In genomic region chr20:37406010-37406998, GRCh38 we compare ENCODE assay signal across 1 cellular context.
TF ChIP-seq lines count a peak whose summit lies in the region.

No MANE protein-coding gene starts in this region.

TF ChIP-seq in K562, 482 proteins besides CTCF, POLR2A, EP300 and RAD21 (continued from another document and continues in another):
- no peak for TF ChIP-seq CHAMP1 (IDR thresholded peaks at IDR 0.05)
- TF ChIP-seq PRPF4 (IDR thresholded peaks at IDR 0.05; ENCODE audit: insufficient read depth, low read depth, low read length, poor library complexity, severe bottlenecking) = no peak
- no peak for TF ChIP-seq PPARD (CRISPR knock-in tag; IDR thresholded peaks at IDR 0.05)
- no peak for TF ChIP-seq NR4A1 (CRISPR knock-in tag; IDR thresholded peaks at IDR 0.05)
- no peak for TF ChIP-seq NR4A1 (tag; IDR thresholded peaks at IDR 0.05)
- TF ChIP-seq, protein P1, sequence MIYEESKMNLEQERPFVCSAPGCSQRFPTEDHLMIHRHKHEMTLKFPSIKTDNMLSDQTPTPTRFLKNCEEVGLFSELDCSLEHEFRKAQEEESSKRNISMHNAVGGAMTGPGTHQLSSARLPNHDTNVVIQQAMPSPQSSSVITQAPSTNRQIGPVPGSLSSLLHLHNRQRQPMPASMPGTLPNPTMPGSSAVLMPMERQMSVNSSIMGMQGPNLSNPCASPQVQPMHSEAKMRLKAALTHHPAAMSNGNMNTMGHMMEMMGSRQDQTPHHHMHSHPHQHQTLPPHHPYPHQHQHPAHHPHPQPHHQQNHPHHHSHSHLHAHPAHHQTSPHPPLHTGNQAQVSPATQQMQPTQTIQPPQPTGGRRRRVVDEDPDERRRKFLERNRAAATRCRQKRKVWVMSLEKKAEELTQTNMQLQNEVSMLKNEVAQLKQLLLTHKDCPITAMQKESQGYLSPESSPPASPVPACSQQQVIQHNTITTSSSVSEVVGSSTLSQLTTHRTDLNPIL (CRISPR knock-in tag; IDR thresholded peaks at IDR 0.05) = no peak
- TF ChIP-seq VEZF1 (CRISPR knock-in tag; IDR thresholded peaks at IDR 0.05) = no peak
- TF ChIP-seq, protein P2, sequence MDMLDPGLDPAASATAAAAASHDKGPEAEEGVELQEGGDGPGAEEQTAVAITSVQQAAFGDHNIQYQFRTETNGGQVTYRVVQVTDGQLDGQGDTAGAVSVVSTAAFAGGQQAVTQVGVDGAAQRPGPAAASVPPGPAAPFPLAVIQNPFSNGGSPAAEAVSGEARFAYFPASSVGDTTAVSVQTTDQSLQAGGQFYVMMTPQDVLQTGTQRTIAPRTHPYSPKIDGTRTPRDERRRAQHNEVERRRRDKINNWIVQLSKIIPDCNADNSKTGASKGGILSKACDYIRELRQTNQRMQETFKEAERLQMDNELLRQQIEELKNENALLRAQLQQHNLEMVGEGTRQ (CRISPR knock-in tag; IDR thresholded peaks at IDR 0.05) = no peak
- TF ChIP-seq, protein P3, sequence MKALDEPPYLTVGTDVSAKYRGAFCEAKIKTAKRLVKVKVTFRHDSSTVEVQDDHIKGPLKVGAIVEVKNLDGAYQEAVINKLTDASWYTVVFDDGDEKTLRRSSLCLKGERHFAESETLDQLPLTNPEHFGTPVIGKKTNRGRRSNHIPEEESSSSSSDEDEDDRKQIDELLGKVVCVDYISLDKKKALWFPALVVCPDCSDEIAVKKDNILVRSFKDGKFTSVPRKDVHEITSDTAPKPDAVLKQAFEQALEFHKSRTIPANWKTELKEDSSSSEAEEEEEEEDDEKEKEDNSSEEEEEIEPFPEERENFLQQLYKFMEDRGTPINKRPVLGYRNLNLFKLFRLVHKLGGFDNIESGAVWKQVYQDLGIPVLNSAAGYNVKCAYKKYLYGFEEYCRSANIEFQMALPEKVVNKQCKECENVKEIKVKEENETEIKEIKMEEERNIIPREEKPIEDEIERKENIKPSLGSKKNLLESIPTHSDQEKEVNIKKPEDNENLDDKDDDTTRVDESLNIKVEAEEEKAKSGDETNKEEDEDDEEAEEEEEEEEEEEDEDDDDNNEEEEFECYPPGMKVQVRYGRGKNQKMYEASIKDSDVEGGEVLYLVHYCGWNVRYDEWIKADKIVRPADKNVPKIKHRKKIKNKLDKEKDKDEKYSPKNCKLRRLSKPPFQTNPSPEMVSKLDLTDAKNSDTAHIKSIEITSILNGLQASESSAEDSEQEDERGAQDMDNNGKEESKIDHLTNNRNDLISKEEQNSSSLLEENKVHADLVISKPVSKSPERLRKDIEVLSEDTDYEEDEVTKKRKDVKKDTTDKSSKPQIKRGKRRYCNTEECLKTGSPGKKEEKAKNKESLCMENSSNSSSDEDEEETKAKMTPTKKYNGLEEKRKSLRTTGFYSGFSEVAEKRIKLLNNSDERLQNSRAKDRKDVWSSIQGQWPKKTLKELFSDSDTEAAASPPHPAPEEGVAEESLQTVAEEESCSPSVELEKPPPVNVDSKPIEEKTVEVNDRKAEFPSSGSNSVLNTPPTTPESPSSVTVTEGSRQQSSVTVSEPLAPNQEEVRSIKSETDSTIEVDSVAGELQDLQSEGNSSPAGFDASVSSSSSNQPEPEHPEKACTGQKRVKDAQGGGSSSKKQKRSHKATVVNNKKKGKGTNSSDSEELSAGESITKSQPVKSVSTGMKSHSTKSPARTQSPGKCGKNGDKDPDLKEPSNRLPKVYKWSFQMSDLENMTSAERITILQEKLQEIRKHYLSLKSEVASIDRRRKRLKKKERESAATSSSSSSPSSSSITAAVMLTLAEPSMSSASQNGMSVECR (CRISPR knock-in tag; IDR thresholded peaks at IDR 0.05) = peak; percentile 61
- TF ChIP-seq SNRNP70 (optimal IDR thresholded peaks at IDR 0.05; ENCODE audit: low read depth, low read length) = no peak
- peak; percentile 73; the same call in 1 of the 2 replicates for TF ChIP-seq EP400 (IDR thresholded peaks at IDR 0.05)
- TF ChIP-seq ESRRA (IDR thresholded peaks at IDR 0.05; ENCODE audit: borderline replicate concordance, low read depth) = no peak
- TF ChIP-seq CBFA2T2 (conservative IDR thresholded peaks at IDR 0.05) = no peak
- TF ChIP-seq ZNF354B (CRISPR knock-in tag; IDR thresholded peaks at IDR 0.05) = no peak
- TF ChIP-seq ZC3H8 (IDR thresholded peaks at IDR 0.05) = no peak
- TF ChIP-seq, protein P4, sequence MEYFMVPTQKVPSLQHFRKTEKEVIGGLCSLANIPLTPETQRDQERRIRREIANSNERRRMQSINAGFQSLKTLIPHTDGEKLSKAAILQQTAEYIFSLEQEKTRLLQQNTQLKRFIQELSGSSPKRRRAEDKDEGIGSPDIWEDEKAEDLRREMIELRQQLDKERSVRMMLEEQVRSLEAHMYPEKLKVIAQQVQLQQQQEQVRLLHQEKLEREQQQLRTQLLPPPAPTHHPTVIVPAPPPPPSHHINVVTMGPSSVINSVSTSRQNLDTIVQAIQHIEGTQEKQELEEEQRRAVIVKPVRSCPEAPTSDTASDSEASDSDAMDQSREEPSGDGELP (CRISPR knock-in tag; IDR thresholded peaks at IDR 0.05; ENCODE audit: borderline replicate concordance) = peak; percentile 66; the same call in 1 of the 2 replicates
- TF ChIP-seq TSC22D4 (tag; IDR thresholded peaks at IDR 0.05) = no peak
- no peak for TF ChIP-seq RNF2 (IDR thresholded peaks at IDR 0.05)
- 0 out of 2 replicates have a peak, but pooled peaks have one; percentile 22 for TF ChIP-seq NFRKB (IDR thresholded peaks at IDR 0.05; ENCODE audit: low read depth)
- no peak for TF ChIP-seq BACH1 (tag; IDR thresholded peaks at IDR 0.05)
- TF ChIP-seq SETDB1 (IDR thresholded peaks at IDR 0.05; ENCODE audit: low read length) = no peak
- no peak for TF ChIP-seq HDAC8 (tag; IDR thresholded peaks at IDR 0.05)
- no peak for TF ChIP-seq NCOR1 (IDR thresholded peaks at IDR 0.05)
- TF ChIP-seq, protein P5, sequence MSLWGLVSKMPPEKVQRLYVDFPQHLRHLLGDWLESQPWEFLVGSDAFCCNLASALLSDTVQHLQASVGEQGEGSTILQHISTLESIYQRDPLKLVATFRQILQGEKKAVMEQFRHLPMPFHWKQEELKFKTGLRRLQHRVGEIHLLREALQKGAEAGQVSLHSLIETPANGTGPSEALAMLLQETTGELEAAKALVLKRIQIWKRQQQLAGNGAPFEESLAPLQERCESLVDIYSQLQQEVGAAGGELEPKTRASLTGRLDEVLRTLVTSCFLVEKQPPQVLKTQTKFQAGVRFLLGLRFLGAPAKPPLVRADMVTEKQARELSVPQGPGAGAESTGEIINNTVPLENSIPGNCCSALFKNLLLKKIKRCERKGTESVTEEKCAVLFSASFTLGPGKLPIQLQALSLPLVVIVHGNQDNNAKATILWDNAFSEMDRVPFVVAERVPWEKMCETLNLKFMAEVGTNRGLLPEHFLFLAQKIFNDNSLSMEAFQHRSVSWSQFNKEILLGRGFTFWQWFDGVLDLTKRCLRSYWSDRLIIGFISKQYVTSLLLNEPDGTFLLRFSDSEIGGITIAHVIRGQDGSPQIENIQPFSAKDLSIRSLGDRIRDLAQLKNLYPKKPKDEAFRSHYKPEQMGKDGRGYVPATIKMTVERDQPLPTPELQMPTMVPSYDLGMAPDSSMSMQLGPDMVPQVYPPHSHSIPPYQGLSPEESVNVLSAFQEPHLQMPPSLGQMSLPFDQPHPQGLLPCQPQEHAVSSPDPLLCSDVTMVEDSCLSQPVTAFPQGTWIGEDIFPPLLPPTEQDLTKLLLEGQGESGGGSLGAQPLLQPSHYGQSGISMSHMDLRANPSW (CRISPR knock-in tag; IDR thresholded peaks at IDR 0.05) = no peak
- no peak for TF ChIP-seq SAP30 (IDR thresholded peaks at IDR 0.05; ENCODE audit: borderline replicate concordance, insufficient read depth, low read depth, low read length, poor library complexity, severe bottlenecking)
- peak; percentile 91 for TF ChIP-seq MYC (IDR thresholded peaks at IDR 0.05; ENCODE audit: low read depth, low read length)
- TF ChIP-seq MYC (CRISPR knock-in tag; IDR thresholded peaks at IDR 0.05; ENCODE audit: borderline replicate concordance, low read depth) = no peak
- no peak for TF ChIP-seq GTF2F1 (IDR thresholded peaks at IDR 0.05; ENCODE audit: low read depth, low read length)
- no peak for TF ChIP-seq SP2 (IDR thresholded peaks at IDR 0.05; ENCODE audit: extremely low read depth, low read depth, low read length, poor library complexity, severe bottlenecking)
- TF ChIP-seq CBX3 (IDR thresholded peaks at IDR 0.05; ENCODE audit: borderline replicate concordance in 1 of 2, low read length in 2 of 2) = no peak
- no peak for TF ChIP-seq ZNF644 (tag; IDR thresholded peaks at IDR 0.05; ENCODE audit: low read depth)
- TF ChIP-seq RBM34 (IDR thresholded peaks at IDR 0.05; ENCODE audit: borderline replicate concordance, insufficient read depth, low read length) = no peak
- TF ChIP-seq HDGF (IDR thresholded peaks at IDR 0.05) = 0 out of 2 replicates have a peak, but pooled peaks have one; percentile 42
- TF ChIP-seq CAMTA2 (CRISPR knock-in tag; conservative IDR thresholded peaks at IDR 0.05) = no peak
- peak; percentile 77 for TF ChIP-seq POLR2G (IDR thresholded peaks at IDR 0.05; ENCODE audit: low read depth, low read length)
- no peak for TF ChIP-seq SMAD1 (IDR thresholded peaks at IDR 0.05; ENCODE audit: low read depth, low read length, partially characterized antibody)
- TF ChIP-seq ZNF224 (CRISPR knock-in tag; IDR thresholded peaks at IDR 0.05) = no peak
- no peak for TF ChIP-seq ZKSCAN8 (CRISPR knock-in tag; IDR thresholded peaks at IDR 0.05)
- no peak for TF ChIP-seq SMARCB1 (IDR thresholded peaks at IDR 0.05; ENCODE audit: insufficient read length, low read depth)
- no peak for TF ChIP-seq ARID1B (IDR thresholded peaks at IDR 0.05)
- TF ChIP-seq COPS2 (conservative IDR thresholded peaks at IDR 0.05) = no peak
- TF ChIP-seq BCL6 (CRISPR knock-in tag; IDR thresholded peaks at IDR 0.05) = no peak
- TF ChIP-seq ZNF212 (CRISPR knock-in tag; IDR thresholded peaks at IDR 0.05) = no peak
- no peak for TF ChIP-seq ZNF592 (IDR thresholded peaks at IDR 0.05)
- no peak for TF ChIP-seq POLR3A (IDR thresholded peaks at IDR 0.05; ENCODE audit: borderline replicate concordance, extremely low read depth, insufficient read depth, insufficient read length)
- no peak for TF ChIP-seq MEF2D (tag; conservative IDR thresholded peaks at IDR 0.05; ENCODE audit: low read depth)
